Comparison of ENCODE assay signal across 1 cellular context in genomic region chr12:75814856-75815754, GRCh38.
TF ChIP-seq lines count a peak whose summit lies in the region.

No MANE protein-coding gene starts in this region.

TF ChIP-seq in H1, 55 proteins besides CTCF, POLR2A, EP300 and RAD21 (continued from another document):
- TF ChIP-seq JUN (IDR thresholded peaks at IDR 0.05; ENCODE audit: low read depth, low read length) (no peak), CEBPB (IDR thresholded peaks at IDR 0.05; ENCODE audit: low read depth, low read length) (no peak)
